In the genomic region with DNA sequence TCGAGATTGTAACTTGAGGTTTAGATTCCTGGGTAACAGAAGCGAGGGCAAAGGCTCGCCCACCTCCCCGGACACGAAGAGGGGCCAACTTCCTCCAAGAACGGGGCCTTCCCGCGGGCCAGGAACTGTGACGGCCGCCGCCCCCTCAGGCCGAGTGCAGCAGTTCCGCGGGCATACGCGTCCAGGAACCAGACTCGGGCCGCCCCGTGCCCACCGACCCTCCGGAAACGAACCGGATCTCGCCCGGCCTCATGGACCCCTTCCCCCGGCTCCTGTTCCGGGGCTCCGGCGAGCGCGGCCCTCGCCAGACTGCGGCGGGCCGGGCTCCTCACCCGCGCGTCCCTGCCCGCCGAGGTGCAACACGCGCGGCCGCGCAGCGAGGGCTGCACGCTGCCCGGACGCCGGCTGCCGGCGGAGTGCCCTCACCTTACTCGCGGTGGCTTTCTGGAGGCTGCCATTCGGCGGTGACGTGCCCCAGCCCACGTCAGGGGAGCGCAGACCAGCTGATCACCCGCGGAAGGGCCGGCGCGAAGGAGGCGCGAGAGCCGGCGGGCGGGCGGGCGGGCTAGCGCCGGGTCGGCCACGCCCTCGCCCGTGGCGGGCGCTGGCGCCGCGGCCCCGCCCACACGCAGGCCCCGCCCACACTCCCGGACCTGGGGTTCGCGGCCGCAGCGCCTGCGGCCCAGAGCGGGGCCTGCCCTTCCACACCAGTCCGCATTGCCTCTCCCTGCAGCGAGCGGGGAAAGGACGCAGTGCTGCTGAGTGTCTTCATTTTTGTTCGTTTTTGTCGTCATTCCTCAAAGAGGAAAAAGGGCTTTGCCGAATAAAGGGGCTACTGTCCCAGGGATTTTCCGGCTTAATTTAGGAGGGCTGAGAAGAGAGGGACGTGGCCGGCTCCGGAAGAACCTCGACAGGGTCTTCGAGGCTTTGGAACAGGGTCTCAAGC, we compare ENCODE assay signal across 1 cellular context.
A peak's percentile ranks its signal among the peaks of the same experiment; 100 is the strongest.
TF ChIP-seq lines count a peak whose summit lies in the region.

Gene XPNPEP1, minus strand, starts transcription at position 536 of the 946 bp plus-strand sequence. Its CDS starts 78 bp downstream, at position 458.

TF ChIP-seq in K562, 482 proteins besides CTCF, POLR2A, EP300 and RAD21 (continued from another document and continues in another):
- TF ChIP-seq, protein P1, sequence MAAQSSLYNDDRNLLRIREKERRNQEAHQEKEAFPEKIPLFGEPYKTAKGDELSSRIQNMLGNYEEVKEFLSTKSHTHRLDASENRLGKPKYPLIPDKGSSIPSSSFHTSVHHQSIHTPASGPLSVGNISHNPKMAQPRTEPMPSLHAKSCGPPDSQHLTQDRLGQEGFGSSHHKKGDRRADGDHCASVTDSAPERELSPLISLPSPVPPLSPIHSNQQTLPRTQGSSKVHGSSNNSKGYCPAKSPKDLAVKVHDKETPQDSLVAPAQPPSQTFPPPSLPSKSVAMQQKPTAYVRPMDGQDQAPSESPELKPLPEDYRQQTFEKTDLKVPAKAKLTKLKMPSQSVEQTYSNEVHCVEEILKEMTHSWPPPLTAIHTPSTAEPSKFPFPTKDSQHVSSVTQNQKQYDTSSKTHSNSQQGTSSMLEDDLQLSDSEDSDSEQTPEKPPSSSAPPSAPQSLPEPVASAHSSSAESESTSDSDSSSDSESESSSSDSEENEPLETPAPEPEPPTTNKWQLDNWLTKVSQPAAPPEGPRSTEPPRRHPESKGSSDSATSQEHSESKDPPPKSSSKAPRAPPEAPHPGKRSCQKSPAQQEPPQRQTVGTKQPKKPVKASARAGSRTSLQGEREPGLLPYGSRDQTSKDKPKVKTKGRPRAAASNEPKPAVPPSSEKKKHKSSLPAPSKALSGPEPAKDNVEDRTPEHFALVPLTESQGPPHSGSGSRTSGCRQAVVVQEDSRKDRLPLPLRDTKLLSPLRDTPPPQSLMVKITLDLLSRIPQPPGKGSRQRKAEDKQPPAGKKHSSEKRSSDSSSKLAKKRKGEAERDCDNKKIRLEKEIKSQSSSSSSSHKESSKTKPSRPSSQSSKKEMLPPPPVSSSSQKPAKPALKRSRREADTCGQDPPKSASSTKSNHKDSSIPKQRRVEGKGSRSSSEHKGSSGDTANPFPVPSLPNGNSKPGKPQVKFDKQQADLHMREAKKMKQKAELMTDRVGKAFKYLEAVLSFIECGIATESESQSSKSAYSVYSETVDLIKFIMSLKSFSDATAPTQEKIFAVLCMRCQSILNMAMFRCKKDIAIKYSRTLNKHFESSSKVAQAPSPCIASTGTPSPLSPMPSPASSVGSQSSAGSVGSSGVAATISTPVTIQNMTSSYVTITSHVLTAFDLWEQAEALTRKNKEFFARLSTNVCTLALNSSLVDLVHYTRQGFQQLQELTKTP (IDR thresholded peaks at IDR 0.05; ENCODE audit: low read depth in 1 of 2, partially characterized antibody in 2 of 2): no peak
- TF ChIP-seq SIRT6 (IDR thresholded peaks at IDR 0.05; ENCODE audit: low read depth, low read length): no peak
- no peak for TF ChIP-seq IRF1 (CRISPR knock-in tag; IDR thresholded peaks at IDR 0.05; ENCODE audit: borderline replicate concordance)
- TF ChIP-seq DLX4 (CRISPR knock-in tag; IDR thresholded peaks at IDR 0.05): no peak
- TF ChIP-seq MCM5 (IDR thresholded peaks at IDR 0.05; ENCODE audit: low read depth): no peak
- peak in 1 of 2 experiments; percentile 41; a peak in 2 of 4 replicates for TF ChIP-seq NONO (IDR thresholded peaks at IDR 0.05; ENCODE audit: low read depth in 2 of 2, low read length in 1 of 2)
- TF ChIP-seq ZNF143 (CRISPR knock-in tag; IDR thresholded peaks at IDR 0.05): no peak
- no peak for TF ChIP-seq KAT7 (CRISPR knock-in tag; IDR thresholded peaks at IDR 0.05; ENCODE audit: borderline replicate concordance)
- no peak for TF ChIP-seq ZNF23 (CRISPR knock-in tag; IDR thresholded peaks at IDR 0.05)
- TF ChIP-seq CHD1 (IDR thresholded peaks at IDR 0.05; ENCODE audit: low read length): peak; percentile 45
- TF ChIP-seq ZNF184 (CRISPR knock-in tag; IDR thresholded peaks at IDR 0.05): no peak
- TF ChIP-seq ZNF830 (CRISPR knock-in tag; IDR thresholded peaks at IDR 0.05): no peak
- TF ChIP-seq FOXK2 (conservative IDR thresholded peaks at IDR 0.05 in 1 of 2, IDR thresholded peaks at IDR 0.05 in 1 of 2; ENCODE audit: low read depth in 2 of 2): no peak
- no peak for TF ChIP-seq JUNB (CRISPR knock-in tag; conservative IDR thresholded peaks at IDR 0.05)
- no peak for TF ChIP-seq ZNF431 (CRISPR knock-in tag; IDR thresholded peaks at IDR 0.05)
- TF ChIP-seq, protein P2, sequence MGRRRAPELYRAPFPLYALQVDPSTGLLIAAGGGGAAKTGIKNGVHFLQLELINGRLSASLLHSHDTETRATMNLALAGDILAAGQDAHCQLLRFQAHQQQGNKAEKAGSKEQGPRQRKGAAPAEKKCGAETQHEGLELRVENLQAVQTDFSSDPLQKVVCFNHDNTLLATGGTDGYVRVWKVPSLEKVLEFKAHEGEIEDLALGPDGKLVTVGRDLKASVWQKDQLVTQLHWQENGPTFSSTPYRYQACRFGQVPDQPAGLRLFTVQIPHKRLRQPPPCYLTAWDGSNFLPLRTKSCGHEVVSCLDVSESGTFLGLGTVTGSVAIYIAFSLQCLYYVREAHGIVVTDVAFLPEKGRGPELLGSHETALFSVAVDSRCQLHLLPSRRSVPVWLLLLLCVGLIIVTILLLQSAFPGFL (CRISPR knock-in tag; IDR thresholded peaks at IDR 0.05): no peak
- no peak for TF ChIP-seq HDGF (IDR thresholded peaks at IDR 0.05)
- TF ChIP-seq MCM7 (IDR thresholded peaks at IDR 0.05): no peak
- no peak for TF ChIP-seq ZNF75A (CRISPR knock-in tag; IDR thresholded peaks at IDR 0.05)
- TF ChIP-seq CEBPB (tag; IDR thresholded peaks at IDR 0.05): no peak
- TF ChIP-seq FOS (IDR thresholded peaks at IDR 0.05; ENCODE audit: extremely low read depth, insufficient read length): no peak
- no peak for TF ChIP-seq PTRF (tag; IDR thresholded peaks at IDR 0.05)
- no peak for TF ChIP-seq RBM14 (IDR thresholded peaks at IDR 0.05; ENCODE audit: borderline replicate concordance, insufficient read depth, low read depth, low read length)
- no peak for TF ChIP-seq GATAD2A (IDR thresholded peaks at IDR 0.05)
- no peak for TF ChIP-seq PBX2 (CRISPR knock-in tag; IDR thresholded peaks at IDR 0.05; ENCODE audit: low read depth)
- TF ChIP-seq PBX2 (tag; conservative IDR thresholded peaks at IDR 0.05; ENCODE audit: low read depth): no peak
- TF ChIP-seq, protein P3, sequence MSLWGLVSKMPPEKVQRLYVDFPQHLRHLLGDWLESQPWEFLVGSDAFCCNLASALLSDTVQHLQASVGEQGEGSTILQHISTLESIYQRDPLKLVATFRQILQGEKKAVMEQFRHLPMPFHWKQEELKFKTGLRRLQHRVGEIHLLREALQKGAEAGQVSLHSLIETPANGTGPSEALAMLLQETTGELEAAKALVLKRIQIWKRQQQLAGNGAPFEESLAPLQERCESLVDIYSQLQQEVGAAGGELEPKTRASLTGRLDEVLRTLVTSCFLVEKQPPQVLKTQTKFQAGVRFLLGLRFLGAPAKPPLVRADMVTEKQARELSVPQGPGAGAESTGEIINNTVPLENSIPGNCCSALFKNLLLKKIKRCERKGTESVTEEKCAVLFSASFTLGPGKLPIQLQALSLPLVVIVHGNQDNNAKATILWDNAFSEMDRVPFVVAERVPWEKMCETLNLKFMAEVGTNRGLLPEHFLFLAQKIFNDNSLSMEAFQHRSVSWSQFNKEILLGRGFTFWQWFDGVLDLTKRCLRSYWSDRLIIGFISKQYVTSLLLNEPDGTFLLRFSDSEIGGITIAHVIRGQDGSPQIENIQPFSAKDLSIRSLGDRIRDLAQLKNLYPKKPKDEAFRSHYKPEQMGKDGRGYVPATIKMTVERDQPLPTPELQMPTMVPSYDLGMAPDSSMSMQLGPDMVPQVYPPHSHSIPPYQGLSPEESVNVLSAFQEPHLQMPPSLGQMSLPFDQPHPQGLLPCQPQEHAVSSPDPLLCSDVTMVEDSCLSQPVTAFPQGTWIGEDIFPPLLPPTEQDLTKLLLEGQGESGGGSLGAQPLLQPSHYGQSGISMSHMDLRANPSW (CRISPR knock-in tag; IDR thresholded peaks at IDR 0.05): no peak
- no peak for TF ChIP-seq POLR3A (IDR thresholded peaks at IDR 0.05; ENCODE audit: borderline replicate concordance, extremely low read depth, insufficient read depth, insufficient read length)
- TF ChIP-seq DNMT1 (IDR thresholded peaks at IDR 0.05): no peak
- TF ChIP-seq ZNF586 (CRISPR knock-in tag; conservative IDR thresholded peaks at IDR 0.05): no peak
- TF ChIP-seq RBM15 (IDR thresholded peaks at IDR 0.05; ENCODE audit: insufficient read depth, low read length): no peak
- TF ChIP-seq ZNF507 (tag; conservative IDR thresholded peaks at IDR 0.05): no peak
- peak; percentile 86 for TF ChIP-seq POLR2G (IDR thresholded peaks at IDR 0.05; ENCODE audit: low read depth, low read length)
- peak; percentile 70 for TF ChIP-seq RB1 (IDR thresholded peaks at IDR 0.05; ENCODE audit: low read depth)
- TF ChIP-seq ARHGAP35 (IDR thresholded peaks at IDR 0.05; ENCODE audit: partially characterized antibody): no peak
- TF ChIP-seq, protein P4, sequence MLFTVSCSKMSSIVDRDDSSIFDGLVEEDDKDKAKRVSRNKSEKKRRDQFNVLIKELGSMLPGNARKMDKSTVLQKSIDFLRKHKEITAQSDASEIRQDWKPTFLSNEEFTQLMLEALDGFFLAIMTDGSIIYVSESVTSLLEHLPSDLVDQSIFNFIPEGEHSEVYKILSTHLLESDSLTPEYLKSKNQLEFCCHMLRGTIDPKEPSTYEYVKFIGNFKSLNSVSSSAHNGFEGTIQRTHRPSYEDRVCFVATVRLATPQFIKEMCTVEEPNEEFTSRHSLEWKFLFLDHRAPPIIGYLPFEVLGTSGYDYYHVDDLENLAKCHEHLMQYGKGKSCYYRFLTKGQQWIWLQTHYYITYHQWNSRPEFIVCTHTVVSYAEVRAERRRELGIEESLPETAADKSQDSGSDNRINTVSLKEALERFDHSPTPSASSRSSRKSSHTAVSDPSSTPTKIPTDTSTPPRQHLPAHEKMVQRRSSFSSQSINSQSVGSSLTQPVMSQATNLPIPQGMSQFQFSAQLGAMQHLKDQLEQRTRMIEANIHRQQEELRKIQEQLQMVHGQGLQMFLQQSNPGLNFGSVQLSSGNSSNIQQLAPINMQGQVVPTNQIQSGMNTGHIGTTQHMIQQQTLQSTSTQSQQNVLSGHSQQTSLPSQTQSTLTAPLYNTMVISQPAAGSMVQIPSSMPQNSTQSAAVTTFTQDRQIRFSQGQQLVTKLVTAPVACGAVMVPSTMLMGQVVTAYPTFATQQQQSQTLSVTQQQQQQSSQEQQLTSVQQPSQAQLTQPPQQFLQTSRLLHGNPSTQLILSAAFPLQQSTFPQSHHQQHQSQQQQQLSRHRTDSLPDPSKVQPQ (CRISPR knock-in tag; IDR thresholded peaks at IDR 0.05; ENCODE audit: borderline replicate concordance): no peak
- no peak for TF ChIP-seq FOXO4 (CRISPR knock-in tag; IDR thresholded peaks at IDR 0.05)
- TF ChIP-seq HNRNPL (IDR thresholded peaks at IDR 0.05; ENCODE audit: low read depth, low read length): peak; percentile 59; the same call in 1 of the 2 replicates
- no peak for TF ChIP-seq TSC22D4 (tag; IDR thresholded peaks at IDR 0.05)
- no peak for TF ChIP-seq LARP7 (IDR thresholded peaks at IDR 0.05)
- TF ChIP-seq CREBBP (IDR thresholded peaks at IDR 0.05; ENCODE audit: low read depth, low read length): no peak
- TF ChIP-seq, protein P5, sequence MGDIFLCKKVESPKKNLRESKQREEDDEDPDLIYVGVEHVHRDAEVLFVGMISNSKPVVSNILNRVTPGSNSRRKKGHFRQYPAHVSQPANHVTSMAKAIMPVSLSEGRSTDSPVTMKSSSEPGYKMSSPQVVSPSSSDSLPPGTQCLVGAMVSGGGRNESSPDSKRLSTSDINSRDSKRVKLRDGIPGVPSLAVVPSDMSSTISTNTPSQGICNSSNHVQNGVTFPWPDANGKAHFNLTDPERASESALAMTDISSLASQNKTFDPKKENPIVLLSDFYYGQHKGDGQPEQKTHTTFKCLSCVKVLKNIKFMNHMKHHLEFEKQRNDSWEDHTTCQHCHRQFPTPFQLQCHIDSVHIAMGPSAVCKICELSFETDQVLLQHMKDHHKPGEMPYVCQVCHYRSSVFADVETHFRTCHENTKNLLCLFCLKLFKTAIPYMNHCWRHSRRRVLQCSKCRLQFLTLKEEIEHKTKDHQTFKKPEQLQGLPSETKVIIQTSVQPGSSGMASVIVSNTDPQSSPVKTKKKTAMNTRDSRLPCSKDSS (IDR thresholded peaks at IDR 0.05; ENCODE audit: low read depth, partially characterized antibody): no peak
- TF ChIP-seq NR2C1 (IDR thresholded peaks at IDR 0.05): no peak
- TF ChIP-seq NR2C1 (tag; IDR thresholded peaks at IDR 0.05): no peak
- no peak for TF ChIP-seq ZC3H11A (IDR thresholded peaks at IDR 0.05; ENCODE audit: low read depth, low read length)
